In genomic region chr4:7156273-7157139, GRCh38 we compare ENCODE assay signal across 10 cellular contexts. TPM values are rescaled to one million over a fixed set of nuclear protein-coding genes. Genes with fewer than 3 reads are reported as not detected.
DNase-seq lines count a peak whose midpoint lies in the region; TF ChIP-seq lines count a peak whose summit lies in the region.
"Had no signal": no experiment of that assay in that cellular context is flagged by ENCODE, and none has a peak within 500 bp of the region (broad histone marks: within the 10 kb centered on the region; RNA-seq: fewer than 3 reads in every experiment).

No MANE protein-coding gene starts in this region.

- WGBS in esophagus squamous epithelium, 2 donors = 52 to 71% methylated on average over 16 to 18 of the region's 19 CpGs

- H3K27ac ChIP-seq in esophagus squamous epithelium (peak overlapping the region in 2 of 4 donors; percentile 55 to 56), muscle layer of colon (ENCODE audit: low read depth, low read length) (peak overlapping the region; percentile 29)

- H3K36me3 ChIP-seq in esophagus squamous epithelium (no peaks in the 10 kb centered on the region), muscle layer of colon (ENCODE audit: insufficient read depth, low read length) (no peaks in the 10 kb centered on the region)
- H3K36me3 ChIP-seq: SJCRH30 had no signal

- no peaks in the 10 kb centered on the region for H3K9me3 ChIP-seq in esophagus squamous epithelium
- no peaks in the 10 kb centered on the region for H3K9me3 ChIP-seq in muscle layer of colon (ENCODE audit: low read length)
- H3K9me3 ChIP-seq: SJCRH30 had no signal

- H3K4me3 ChIP-seq in esophagus squamous epithelium (no peak overlapping the region), muscle layer of colon (ENCODE audit: low read depth in 1 of 2, low read length in 2 of 2) (no peak overlapping the region)
- H3K4me3 ChIP-seq: SJCRH30 had no signal

- H3K27me3 ChIP-seq in esophagus squamous epithelium = peaks cover 0 to 3% (median 0%) of the 10 kb centered on the region in 4 donors
- no peaks in the 10 kb centered on the region for H3K27me3 ChIP-seq in muscle layer of colon (ENCODE audit: control insufficient read depth in 1 of 2, insufficient read depth in 2 of 2, low read length in 2 of 2)
- H3K27me3 ChIP-seq: SJCRH30 had no signal

- peak in 5 of 6 experiments; percentile 23 to 59 (median 55) for TF ChIP-seq CTCF in esophagus squamous epithelium (IDR thresholded peaks at IDR 0.05)

- TF ChIP-seq POLR2A in esophagus squamous epithelium (IDR thresholded peaks at IDR 0.05) = no peak

- no peak overlapping the region for H3K9ac ChIP-seq in muscle layer of colon (ENCODE audit: low read length)

- intact Hi-C loops in esophagus squamous epithelium (cut with DNase I) = no loop called here

- DNase-seq in AG08396 (ENCODE audit: low spot score) (peak; percentile 69), NCI-H524 treated with DMSO at 0.1 percent for 48 hours (lab: John Stamatoyannopoulos, UW) (peak; percentile 2), esophagus squamous epithelium (lab: John Stamatoyannopoulos, UW) (no peak), medulla oblongata (ENCODE audit: extremely low spot score) (no peak), NCI-H446 treated with DMSO at 0.1 percent for 48 hours (lab: John Stamatoyannopoulos, UW) (no peak), NCI-H1092 treated with DMSO at 0.1 percent for 48 hours (lab: John Stamatoyannopoulos, UW) (no peak)
- no peak for DNase-seq in stimulated activated CD4-positive, alpha-beta T cell treated with anti-CD3 and anti-CD28 coated beads, Interleukin-15, amount 100 ng/mL, for 24 hours
- DNase-seq: nucleus accumbens had no signal

- H3K4me1 ChIP-seq in esophagus squamous epithelium (peaks cover 4 to 22% (median 12%) of the 10 kb centered on the region in 3 donors), muscle layer of colon (ENCODE audit: insufficient read depth, low read length) (peaks cover 16% of the 10 kb centered on the region)

RNA-seq across cellular contexts. Expression of gene SORCS2, which starts 35.8 kb away (rescaled TPM):
- total RNA-seq in esophagus squamous epithelium = 1 to 10 TPM; 1.1 to 2.5 (median 2.0) TPM

Comparison
In these comparisons a context has a peak if more than half of its experiments do, and no peak if none do; other contexts are left out.
1. DNase-seq: peak in AG08396 (single experiment) and NCI-H524 treated with DMSO at 0.1 percent for 48 hours (single experiment); none in esophagus squamous epithelium (single experiment), medulla oblongata (single experiment), NCI-H446 treated with DMSO at 0.1 percent for 48 hours (single experiment), stimulated activated CD4-positive, alpha-beta T cell treated with anti-CD3 and anti-CD28 coated beads, Interleukin-15, amount 100 ng/mL, for 24 hours (single experiment) and NCI-H1092 treated with DMSO at 0.1 percent for 48 hours (single experiment).